13 cellular contexts compared by ENCODE assay signal in the genomic region with DNA sequence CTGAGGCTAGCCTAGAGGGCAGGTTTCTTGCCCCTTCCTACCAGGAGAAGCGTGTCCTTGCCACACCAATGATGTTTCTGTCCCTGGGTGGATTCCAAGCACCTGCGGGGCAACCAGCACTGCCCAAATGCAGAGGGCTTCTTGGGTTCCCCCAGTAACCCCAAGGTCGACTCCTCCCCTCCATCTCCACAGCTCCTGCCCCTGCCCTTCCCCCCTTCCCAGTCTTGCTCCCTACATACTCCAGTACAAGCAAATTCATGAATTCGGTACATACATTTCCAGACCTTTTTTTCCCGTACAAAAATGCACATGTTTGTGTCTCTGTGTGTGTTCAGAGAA. TPM values are rescaled to one million over a fixed set of nuclear protein-coding genes. Genes with fewer than 3 reads are reported as not detected.
DNase-seq lines count a peak whose midpoint lies in the region; ATAC-seq and TF ChIP-seq lines count a peak whose summit lies in the region.
"Had no signal": no experiment of that assay in that cellular context is flagged by ENCODE, and none has a peak within 500 bp of the region (broad histone marks: within the 10 kb centered on the region; RNA-seq: fewer than 3 reads in every experiment).

No MANE protein-coding gene starts in this region.

- no peaks in the 10 kb centered on the region for H3K9me3 Mint-ChIP-seq in Calu3 (ENCODE audit: low read depth, unreplicated experiment)
- H3K9me3 Mint-ChIP-seq: activated CD4-positive, alpha-beta memory T cell treated with anti-CD3 and anti-CD28 coated beads for 36 hours; activated naive CD4-positive, alpha-beta T cell treated with anti-CD3 and anti-CD28 coated beads for 36 hours had no signal

- H3K36me3 Mint-ChIP-seq in Calu3 (ENCODE audit: insufficient read depth, unreplicated experiment), result peaks cover 54% of the 10 kb centered on the region
- H3K36me3 Mint-ChIP-seq: activated CD4-positive, alpha-beta memory T cell treated with anti-CD3 and anti-CD28 coated beads for 36 hours had no signal

- no peaks in the 10 kb centered on the region for H4K20me1 ChIP-seq in Loucy (ENCODE audit: insufficient read depth, low read length, poor library complexity, severe bottlenecking)

- DNase-seq in Calu3, result no peak
- no peak for DNase-seq in esophagus squamous epithelium (lab: John Stamatoyannopoulos, UW)
- no peak for DNase-seq in DMS153 (lab: John Stamatoyannopoulos, UW)
- no peak for DNase-seq in RPMI8226
- no peak for DNase-seq in stimulated activated CD4-positive, alpha-beta T cell treated with anti-CD3 and anti-CD28 coated beads, Interleukin-2, amount 100 ng/mL, for 48 hours
- DNase-seq: activated CD4-positive, alpha-beta memory T cell treated with anti-CD3 and anti-CD28 coated beads for 36 hours; Karpas-422; T-helper 2 cell had no signal

- no peaks in the 10 kb centered on the region for H3K36me3 ChIP-seq in Loucy (ENCODE audit: insufficient read depth, low read length)
- no peaks in the 10 kb centered on the region for H3K36me3 ChIP-seq in esophagus squamous epithelium
- no peaks in the 10 kb centered on the region for H3K36me3 ChIP-seq in parathyroid adenoma (ENCODE audit: control insufficient read depth, insufficient read depth, low read length)

- H3K9me3 ChIP-seq in Loucy (ENCODE audit: insufficient read depth, low read depth, low read length), result no peaks in the 10 kb centered on the region
- no peaks in the 10 kb centered on the region for H3K9me3 ChIP-seq in esophagus squamous epithelium
- no peaks in the 10 kb centered on the region for H3K9me3 ChIP-seq in parathyroid adenoma (ENCODE audit: control insufficient read depth, low read length)

- H3K27ac Mint-ChIP-seq in Calu3 (ENCODE audit: unreplicated experiment), result peak overlapping the region; percentile 87

- no peaks in the 10 kb centered on the region for H3K27me3 Mint-ChIP-seq in Calu3 (ENCODE audit: unreplicated experiment)
- H3K27me3 Mint-ChIP-seq: activated CD4-positive, alpha-beta memory T cell treated with anti-CD3 and anti-CD28 coated beads for 36 hours had no signal

- H3K4me3 Mint-ChIP-seq in Calu3 (ENCODE audit: low read depth, unreplicated experiment), result peak overlapping the region; percentile 64
- H3K4me3 Mint-ChIP-seq: activated CD4-positive, alpha-beta memory T cell treated with anti-CD3 and anti-CD28 coated beads for 36 hours; activated naive CD4-positive, alpha-beta T cell treated with anti-CD3 and anti-CD28 coated beads for 36 hours had no signal

- H3K4me1 Mint-ChIP-seq in Calu3 (ENCODE audit: low read depth, unreplicated experiment), result peaks cover 54% of the 10 kb centered on the region

- intact Hi-C loops in Calu3 (cut with micrococcal nuclease; ENCODE audit: unreplicated experiment) (loop anchor here (5.0 kb wide), 2 partner anchors 140 to 210 kb away; partner anchors contain the start of gene UBE2B), esophagus squamous epithelium (cut with DNase I) (no loop called here)

- BruUV-seq in Calu3 (replicated peaks; lab: Mats Ljungman, UMichigan), result no TSS peak

- H3K27me3 ChIP-seq in Loucy (ENCODE audit: insufficient read depth, low read length, poor library complexity, severe bottlenecking) (no peaks in the 10 kb centered on the region), esophagus squamous epithelium (no peaks in the 10 kb centered on the region), parathyroid adenoma (ENCODE audit: control insufficient read depth, insufficient read depth, low read length) (no peaks in the 10 kb centered on the region)

- peaks cover 12% of the 10 kb centered on the region for H3K4me1 ChIP-seq in Loucy (ENCODE audit: insufficient read depth, low read length, poor library complexity, severe bottlenecking)
- H3K4me1 ChIP-seq in esophagus squamous epithelium, result peaks cover 11 to 23% (median 19%) of the 10 kb centered on the region in 3 donors
- peaks cover 17% of the 10 kb centered on the region for H3K4me1 ChIP-seq in parathyroid adenoma

- WGBS in esophagus squamous epithelium, 2 donors, result 72 to 76% methylated on average over 5 of the region's 5 CpGs

- TF ChIP-seq POLR2A in esophagus squamous epithelium (IDR thresholded peaks at IDR 0.05), result no peak

- H3K79me2 ChIP-seq in Loucy (ENCODE audit: insufficient read depth, low read length), result no peaks in the 10 kb centered on the region
- no peaks in the 10 kb centered on the region for H3K79me2 ChIP-seq in parathyroid adenoma

- CTCF ChIA-PET in Calu3 (lab: Charles Lee), result interaction anchor here (1.3 to 2.0 kb wide), 3 partner anchors 9 to 101 kb away, joined by 4 to 14 read pairs (median 5); partner anchors contain the start of gene CDKN2AIPNL

- H3F3A ChIP-seq in Loucy (ENCODE audit: low read depth), result no peaks in the 10 kb centered on the region

- H3K27ac ChIP-seq in esophagus squamous epithelium (peak overlapping the region in 3 of 4 donors; percentile 40 to 73 (median 72)), parathyroid adenoma (peak overlapping the region; percentile 61)

- TF ChIP-seq CTCF in Calu3 (IDR thresholded peaks at IDR 0.05; ENCODE audit: unreplicated experiment) (no peak), Loucy (conservative IDR thresholded peaks at IDR 0.05; ENCODE audit: low read length) (no peak), esophagus squamous epithelium (IDR thresholded peaks at IDR 0.05) (no peak), parathyroid adenoma (IDR thresholded peaks at IDR 0.05) (no peak)

- no peaks in the 10 kb centered on the region for H3K9me2 ChIP-seq in Loucy (replicated peaks; ENCODE audit: low read depth, low read length)

- H3K4me3 ChIP-seq in Loucy (ENCODE audit: low read length, poor library complexity, severe bottlenecking), result no peak overlapping the region
- H3K4me3 ChIP-seq in esophagus squamous epithelium, result no peak overlapping the region
- no peak overlapping the region for H3K4me3 ChIP-seq in parathyroid adenoma (ENCODE audit: low read depth, low read length)
- H3K4me3 ChIP-seq: coronary artery had no signal

- H3K9ac ChIP-seq in Loucy (ENCODE audit: low read depth, low read length, poor library complexity, severe bottlenecking) (no peak overlapping the region), parathyroid adenoma (peak overlapping the region; percentile 25)

- no peak overlapping the region for H3K4me2 ChIP-seq in Loucy (ENCODE audit: low read depth, low read length, poor library complexity, severe bottlenecking)
- H3K4me2 ChIP-seq in parathyroid adenoma (ENCODE audit: low read length), result no peak overlapping the region

- no peak for ATAC-seq in HG02571 (IDR thresholded peaks at IDR 0.05; ENCODE audit: unreplicated experiment)

- peak overlapping the region; percentile 36; the same call in 1 of the 2 replicates for H2AFZ ChIP-seq in Loucy (ENCODE audit: low read length)
- H2AFZ ChIP-seq in parathyroid adenoma, result peak overlapping the region; percentile 77

RNA-seq across cellular contexts. Expression of gene JADE2, which starts 12.8 kb away (rescaled TPM):
- 93.4 and 128 TPM in 2 replicates for total RNA-seq in Calu3 (2022)
- 10 to 100 TPM in 3 of 4 donors, 1 to 10 TPM in 1; 9.1 to 32.8 (median 14.9) TPM for total RNA-seq in esophagus squamous epithelium
